17 cellular contexts compared by ENCODE assay signal in genomic region chr12:116202940-116203339, GRCh38.
DNase-seq lines count a peak whose midpoint lies in the region; ATAC-seq and TF ChIP-seq lines count a peak whose summit lies in the region.
"Had no signal": no experiment of that assay in that cellular context is flagged by ENCODE, and none has a peak within 500 bp of the region (broad histone marks: within the 10 kb centered on the region; RNA-seq: fewer than 3 reads in every experiment).

No MANE protein-coding gene starts in this region.

- no peak overlapping the region for H4K5ac ChIP-seq in mesendoderm (ENCODE audit: low read length)

- H3K27ac ChIP-seq in brain microvascular endothelial cell (no peak overlapping the region), mesendoderm (ENCODE audit: low read depth, low read length) (no peak overlapping the region)
- H3K27ac ChIP-seq: A549, gastroesophageal sphincter had no signal

- no CpG with 5 or more reads among the region's 4 CpGs for WGBS in mesendoderm (ENCODE audit: extremely low coverage, insufficient coverage, low lambda C conversion rate)

- no peak overlapping the region for H3K18ac ChIP-seq in mesendoderm (ENCODE audit: low read length)

- no peaks in the 10 kb centered on the region for H3K36me3 Mint-ChIP-seq in natural killer cell
- no peaks in the 10 kb centered on the region for H3K36me3 Mint-ChIP-seq in natural killer cell treated with Interleukin-12 subunit alpha and Interleukin-12 subunit beta and Interleukin-15 and Interleukin-18, amount 100 ng/mL, for 72 hours

- H3K36me3 ChIP-seq in brain microvascular endothelial cell (replicated peaks), result no peaks in the 10 kb centered on the region
- H3K36me3 ChIP-seq in mesendoderm (ENCODE audit: control insufficient read depth, insufficient read depth, low read length), result no peaks in the 10 kb centered on the region
- H3K36me3 ChIP-seq: gastroesophageal sphincter, MG63, thyroid gland had no signal

- H3K9me3 Mint-ChIP-seq in natural killer cell, result no peaks in the 10 kb centered on the region
- no peaks in the 10 kb centered on the region for H3K9me3 Mint-ChIP-seq in natural killer cell treated with Interleukin-12 subunit alpha and Interleukin-12 subunit beta and Interleukin-15 and Interleukin-18, amount 100 ng/mL, for 72 hours
- H3K9me3 Mint-ChIP-seq: activated naive CD8-positive, alpha-beta T cell treated with anti-CD3 and anti-CD28 coated beads, Interleukin-2, amount 10 ng/mL, durations not matched to agents 7 days and 5 days had no signal

- H3K79me1 ChIP-seq in mesendoderm (ENCODE audit: low read length), result peaks cover 10% of the 10 kb centered on the region

- no peak overlapping the region for H2BK120ac ChIP-seq in mesendoderm (ENCODE audit: low read depth, low read length)

- ATAC-seq in natural killer cell (no peak), HG02973 (IDR thresholded peaks at IDR 0.05; ENCODE audit: unreplicated experiment) (no peak), GM21390 (IDR thresholded peaks at IDR 0.05; ENCODE audit: unreplicated experiment) (no peak), GM18858 (IDR thresholded peaks at IDR 0.05; ENCODE audit: unreplicated experiment) (no peak)
- no peak for ATAC-seq in natural killer cell treated with Interleukin-12 subunit alpha and Interleukin-12 subunit beta and Interleukin-15 and Interleukin-18, amount 100 ng/mL, for 72 hours
- ATAC-seq: gastroesophageal sphincter had no signal

- intact Hi-C loops in natural killer cell (cut with micrococcal nuclease), result no loop called here

- H3K27me3 ChIP-seq in brain microvascular endothelial cell (replicated peaks), result no peaks in the 10 kb centered on the region
- no peaks in the 10 kb centered on the region for H3K27me3 ChIP-seq in mesendoderm (ENCODE audit: insufficient read depth, low read length, poor library complexity)
- H3K27me3 ChIP-seq: gastroesophageal sphincter, MG63, thyroid gland had no signal

- H3K27ac Mint-ChIP-seq in natural killer cell, result peak overlapping the region; percentile 19 to 47
- peak overlapping the region in 1 of 2 donors; percentile 57 for H3K27ac Mint-ChIP-seq in natural killer cell treated with Interleukin-12 subunit alpha and Interleukin-12 subunit beta and Interleukin-15 and Interleukin-18, amount 100 ng/mL, for 72 hours
- H3K27ac Mint-ChIP-seq: activated naive CD8-positive, alpha-beta T cell treated with anti-CD3 and anti-CD28 coated beads, Interleukin-2, amount 10 ng/mL, durations not matched to agents 7 days and 5 days had no signal

- no peak overlapping the region for H3K9ac ChIP-seq in mesendoderm (ENCODE audit: low read length)

- no peak overlapping the region for H3K4me2 ChIP-seq in mesendoderm (ENCODE audit: low read length)
- H3K4me2 ChIP-seq: A549 had no signal

- no peak overlapping the region for H3K4me3 Mint-ChIP-seq in natural killer cell
- H3K4me3 Mint-ChIP-seq in natural killer cell treated with Interleukin-12 subunit alpha and Interleukin-12 subunit beta and Interleukin-15 and Interleukin-18, amount 100 ng/mL, for 72 hours, result no peak overlapping the region
- H3K4me3 Mint-ChIP-seq: activated naive CD8-positive, alpha-beta T cell treated with anti-CD3 and anti-CD28 coated beads, Interleukin-2, amount 10 ng/mL, durations not matched to agents 7 days and 5 days had no signal

- H3K79me2 ChIP-seq in mesendoderm (ENCODE audit: control insufficient read depth, insufficient read depth, low read length), result peaks cover 53% of the 10 kb centered on the region

- peaks cover 60 to 77% of the 10 kb centered on the region in 2 donors for H3K4me1 Mint-ChIP-seq in natural killer cell
- peaks cover 53% of the 10 kb centered on the region in 2 donors for H3K4me1 Mint-ChIP-seq in natural killer cell treated with Interleukin-12 subunit alpha and Interleukin-12 subunit beta and Interleukin-15 and Interleukin-18, amount 100 ng/mL, for 72 hours (ENCODE audit: low read depth in 2 of 2)

- H3K23ac ChIP-seq in mesendoderm (ENCODE audit: low read length), result no peak overlapping the region

- no peak overlapping the region for H4K8ac ChIP-seq in mesendoderm (ENCODE audit: low read depth, low read length)

- H3K4me3 ChIP-seq in brain microvascular endothelial cell (ENCODE audit: low read depth, low read length) (no peak overlapping the region), mesendoderm (ENCODE audit: low read length) (no peak overlapping the region)
- H3K4me3 ChIP-seq: A549, gastroesophageal sphincter, MG63, thyroid gland had no signal

- no peaks in the 10 kb centered on the region for H3K27me3 Mint-ChIP-seq in natural killer cell (ENCODE audit: low read depth in 2 of 2)
- no peaks in the 10 kb centered on the region for H3K27me3 Mint-ChIP-seq in natural killer cell treated with Interleukin-12 subunit alpha and Interleukin-12 subunit beta and Interleukin-15 and Interleukin-18, amount 100 ng/mL, for 72 hours
- H3K27me3 Mint-ChIP-seq: activated naive CD8-positive, alpha-beta T cell treated with anti-CD3 and anti-CD28 coated beads, Interleukin-2, amount 10 ng/mL, durations not matched to agents 7 days and 5 days had no signal

- in situ Hi-C loops in brain microvascular endothelial cell (cut with HindIII; ENCODE audit: low pct_ligation_motif_present, low sequenced_read_pairs), result no loop called here

- no peak for DNase-seq in natural killer cell
- DNase-seq in natural killer cell treated with Interleukin-12 subunit alpha and Interleukin-12 subunit beta and Interleukin-15 and Interleukin-18, amount 100 ng/mL, for 72 hours (ENCODE audit: low spot score), result no peak
- DNase-seq in brain microvascular endothelial cell, result peak; percentile 9
- DNase-seq in mesendoderm, result peak; percentile 63
- DNase-seq in NCI-H345 (lab: John Stamatoyannopoulos, UW), result no peak
- DNase-seq: activated CD4-positive, CD25-positive, alpha-beta regulatory T cell; activated naive CD8-positive, alpha-beta T cell treated with anti-CD3 and anti-CD28 coated beads, Interleukin-2, amount 10 ng/mL, durations not matched to agents 7 days and 5 days; dermis blood vessel endothelial cell; DMS153; MG63; NCI-H2171 treated with DMSO at 0.1 percent for 48 hours; thyroid gland had no signal

- H3K4ac ChIP-seq in mesendoderm (ENCODE audit: low read depth, low read length), result no peak overlapping the region

- H2BK5ac ChIP-seq in mesendoderm (ENCODE audit: low read length), result no peak overlapping the region

- H2BK15ac ChIP-seq in mesendoderm (replicated peaks; ENCODE audit: low read depth), result no peak overlapping the region

- no peak overlapping the region for H2AK5ac ChIP-seq in mesendoderm (ENCODE audit: low read length)

- H3K4me1 ChIP-seq in mesendoderm (ENCODE audit: control insufficient read depth, low read depth, low read length), result peaks cover 2% of the 10 kb centered on the region

- H3K56ac ChIP-seq in mesendoderm (ENCODE audit: low read length), result no peak overlapping the region

- TF ChIP-seq CTCF in natural killer cell (IDR thresholded peaks at IDR 0.05) (no peak), brain microvascular endothelial cell (IDR thresholded peaks at IDR 0.05; ENCODE audit: low read depth, low read length, missing control alignments) (peak; percentile 47)

Comparison
In these comparisons a context has a peak if more than half of its experiments do, and no peak if none do; other contexts are left out.
1. DNase-seq: peak in brain microvascular endothelial cell (single experiment) and mesendoderm (single experiment); none in natural killer cell (single experiment), natural killer cell treated with Interleukin-12 subunit alpha and Interleukin-12 subunit beta and Interleukin-15 and Interleukin-18, amount 100 ng/mL, for 72 hours (single experiment) and NCI-H345 (single experiment).